26 cellular contexts compared by ENCODE assay signal in genomic region chr15:91592586-91592985, GRCh38.
"Had no signal": no experiment of that assay in that cellular context is flagged by ENCODE, and none has a peak within 500 bp of the region (broad histone marks: within the 10 kb centered on the region; RNA-seq: fewer than 3 reads in every experiment).

No MANE protein-coding gene starts in this region.

- H3K9me3 ChIP-seq: gastroesophageal sphincter, heart left ventricle, left lung, ovary, psoas muscle, sigmoid colon, stomach, thyroid gland, vagina had no signal

- H3K36me3 ChIP-seq: gastroesophageal sphincter, heart left ventricle, left lung, ovary, sigmoid colon, stomach, thyroid gland, vagina had no signal

- H3K4me1 ChIP-seq: gastroesophageal sphincter, heart left ventricle, left lung, psoas muscle, sigmoid colon, stomach, thyroid gland, vagina had no signal

- H3K79me2 ChIP-seq: hepatocyte had no signal

- ATAC-seq: esophagus mucosa; gastroesophageal sphincter; heart left ventricle; left lung; natural killer cell; psoas muscle; right cardiac atrium; stimulated activated effector memory CD8-positive, alpha-beta T cell treated with anti-CD3 and anti-CD28 coated beads, Interleukin-12 subunit alpha, Interleukin-12 subunit beta, amount 100 ng/mL, for 72 hours had no signal

- DNase-seq: dorsolateral prefrontal cortex; effector CD8-positive, alpha-beta T cell; endodermal cell; heart left ventricle; kidney; left lung; mesendoderm; natural killer cell; occipital lobe; ovary; posterior cingulate gyrus; psoas muscle; right cardiac atrium; sigmoid colon; stimulated activated CD4-positive, alpha-beta T cell treated with anti-CD3 and anti-CD28 coated beads, Interleukin-2, amount 100 ng/mL, for 24 hours; stimulated activated CD4-positive, alpha-beta T cell treated with anti-CD3 and anti-CD28 coated beads, Interleukin-4, amount 100 ng/mL, for 24 hours; stimulated activated naive CD4-positive, alpha-beta T cell treated with Interleukin-2 at 50 U/mL for 16 hours; stomach; thyroid gland; trophoblast cell had no signal

- H2AFZ ChIP-seq: hepatocyte had no signal

- H3K4me3 ChIP-seq: dorsolateral prefrontal cortex, gastroesophageal sphincter, heart left ventricle, hepatocyte, left lung, ovary, psoas muscle, sigmoid colon, stomach, thyroid gland, vagina had no signal

- H3K4me2 ChIP-seq: hepatocyte had no signal

- H3K27me3 ChIP-seq: dorsolateral prefrontal cortex, gastroesophageal sphincter, ovary, sigmoid colon, stomach, thyroid gland, vagina had no signal

- H3K27ac ChIP-seq: dorsolateral prefrontal cortex, epithelial cell of prostate, gastroesophageal sphincter, heart left ventricle, hepatocyte, left lung, ovary, psoas muscle, sigmoid colon, stomach, thyroid gland, vagina had no signal
